1 cellular context compared by ENCODE assay signal in the genomic region with DNA sequence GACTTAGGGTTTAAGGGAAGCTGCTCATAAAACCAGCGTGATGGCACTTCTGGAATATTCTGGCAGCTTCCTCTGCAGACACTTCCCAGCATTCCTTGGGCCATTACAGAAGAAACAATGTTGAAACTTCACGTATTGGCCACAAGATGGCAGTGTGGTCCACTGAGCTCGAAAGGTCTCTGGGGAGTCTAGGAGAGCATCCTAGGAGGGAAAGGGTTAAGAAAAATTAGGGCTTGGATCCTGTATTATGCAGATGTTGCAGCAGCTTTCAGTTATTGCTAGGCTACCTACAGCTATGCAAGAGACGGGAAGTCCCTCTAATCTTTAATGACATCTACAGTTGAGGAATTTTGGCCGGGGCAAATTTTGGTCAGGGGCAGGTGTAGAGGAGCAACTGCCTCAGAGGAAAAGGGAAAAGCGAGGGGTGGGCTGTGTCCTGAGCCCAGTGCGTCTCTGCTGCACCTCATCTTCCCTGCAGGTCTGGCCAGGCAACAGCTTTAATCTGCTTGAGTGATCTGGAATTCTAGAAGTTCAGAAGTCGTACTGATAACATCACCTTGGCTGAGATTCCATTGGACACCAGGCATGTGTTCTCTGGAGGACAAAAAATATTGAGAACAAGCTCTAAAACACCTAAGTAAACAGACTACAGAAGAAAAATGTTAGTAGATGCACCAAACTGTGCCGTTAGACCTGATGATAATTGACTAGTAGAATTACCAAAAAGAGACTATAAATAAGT.
TF ChIP-seq lines count a peak whose summit lies in the region.

No MANE protein-coding gene starts in this region.

TF ChIP-seq in H1, 55 proteins besides CTCF, POLR2A, EP300 and RAD21 (continued from another document):
- TF ChIP-seq ATF3 (IDR thresholded peaks at IDR 0.05; ENCODE audit: insufficient read depth, low read depth, low read length) (no peak), KDM5A (IDR thresholded peaks at IDR 0.05; ENCODE audit: low read length) (no peak), SP2 (IDR thresholded peaks at IDR 0.05; ENCODE audit: low read length) (no peak), CEBPB (IDR thresholded peaks at IDR 0.05; ENCODE audit: low read depth, low read length) (0 out of 2 replicates have a peak, but pooled peaks have one; percentile 5), EGR1 (IDR thresholded peaks at IDR 0.05; ENCODE audit: borderline replicate concordance, low read depth, low read length) (no peak), PHF8 (conservative IDR thresholded peaks at IDR 0.05; ENCODE audit: low read depth, low read length) (no peak), TBP (IDR thresholded peaks at IDR 0.05; ENCODE audit: low read depth, low read length) (no peak), FOSL1 (IDR thresholded peaks at IDR 0.05; ENCODE audit: insufficient read depth, low read depth, low read length) (no peak)
- TF ChIP-seq, protein P1, sequence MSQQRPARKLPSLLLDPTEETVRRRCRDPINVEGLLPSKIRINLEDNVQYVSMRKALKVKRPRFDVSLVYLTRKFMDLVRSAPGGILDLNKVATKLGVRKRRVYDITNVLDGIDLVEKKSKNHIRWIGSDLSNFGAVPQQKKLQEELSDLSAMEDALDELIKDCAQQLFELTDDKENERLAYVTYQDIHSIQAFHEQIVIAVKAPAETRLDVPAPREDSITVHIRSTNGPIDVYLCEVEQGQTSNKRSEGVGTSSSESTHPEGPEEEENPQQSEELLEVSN (IDR thresholded peaks at IDR 0.05) = no peak
